ENCODE assay signal across 17 cellular contexts in genomic region chr19:35657904-35658700, GRCh38. TPM values are rescaled to one million over a fixed set of nuclear protein-coding genes. Genes with fewer than 3 reads are reported as not detected.
DNase-seq lines count a peak whose midpoint lies in the region; ATAC-seq and TF ChIP-seq lines count a peak whose summit lies in the region.
"Had no signal": no experiment of that assay in that cellular context is flagged by ENCODE, and none has a peak within 500 bp of the region (broad histone marks: within the 10 kb centered on the region; RNA-seq: fewer than 3 reads in every experiment).

No MANE protein-coding gene starts in this region.

- BruUV-seq in Calu3 (replicated peaks; lab: Mats Ljungman, UMichigan), result no TSS peak

- peaks cover 67% of the 10 kb centered on the region for H3K36me3 Mint-ChIP-seq in Calu3 (ENCODE audit: insufficient read depth, unreplicated experiment)

- H3K4me3 Mint-ChIP-seq in Calu3 (ENCODE audit: low read depth, unreplicated experiment), result no peak overlapping the region
- H3K4me3 Mint-ChIP-seq: activated CD8-positive, alpha-beta memory T cell treated with anti-CD3 and anti-CD28 coated beads, Interleukin-2, amount 10 ng/mL, durations not matched to agents 7 days and 5 days; naive thymus-derived CD8-positive, alpha-beta T cell had no signal

- H3K4me1 Mint-ChIP-seq in Calu3 (ENCODE audit: low read depth, unreplicated experiment), result no peaks in the 10 kb centered on the region

- intact Hi-C loops in Calu3 (cut with micrococcal nuclease; ENCODE audit: unreplicated experiment), result no loop called here
- intact Hi-C loops in left colon (cut with DNase I, micrococcal nuclease), result no loop called here

- no peak for TF ChIP-seq POLR2A in erythroblast (IDR thresholded peaks at IDR 0.05; ENCODE audit: low read length)

- CTCF ChIA-PET in Calu3 (lab: Charles Lee), result no interaction called here

- no peaks in the 10 kb centered on the region for H3K9me3 Mint-ChIP-seq in Calu3 (ENCODE audit: low read depth, unreplicated experiment)
- H3K9me3 Mint-ChIP-seq: naive thymus-derived CD8-positive, alpha-beta T cell had no signal

- H3K27ac Mint-ChIP-seq in Calu3 (ENCODE audit: unreplicated experiment), result no peak overlapping the region
- H3K27ac Mint-ChIP-seq: activated CD8-positive, alpha-beta memory T cell treated with anti-CD3 and anti-CD28 coated beads, Interleukin-2, amount 10 ng/mL, durations not matched to agents 7 days and 5 days had no signal

- DNase-seq in Calu3 (no peak), HCEC 1CT (peak; percentile 3), amniotic epithelial cell (ENCODE audit: low read depth) (peak; percentile 18), left colon (no peak), erythroblast (lab: John Stamatoyannopoulos, UW) (no peak)
- DNase-seq in stimulated activated CD8-positive, alpha-beta memory T cell treated with anti-CD3 and anti-CD28 coated beads, Interleukin-4, amount 100 ng/mL, for 48 hours, result no peak
- DNase-seq: activated CD8-positive, alpha-beta memory T cell treated with anti-CD3 and anti-CD28 coated beads, Interleukin-2, amount 10 ng/mL, durations not matched to agents 7 days and 5 days; GOT3; naive thymus-derived CD8-positive, alpha-beta T cell; NCI-H1417 treated with DMSO at 0.1 percent for 48 hours; NCI-H510A; right cardiac atrium; stimulated activated CD4-positive, alpha-beta T cell treated with anti-CD3 and anti-CD28 coated beads, Interleukin-4, amount 100 ng/mL, for 4 hours had no signal

- peak; percentile 41 for TF ChIP-seq CTCF in Calu3 (IDR thresholded peaks at IDR 0.05; ENCODE audit: unreplicated experiment)

- peak; percentile 48 for ATAC-seq in left colon
- no peak for ATAC-seq in GM21526 (IDR thresholded peaks at IDR 0.05; ENCODE audit: low FRiP score, unreplicated experiment)
- ATAC-seq in GM19467 (IDR thresholded peaks at IDR 0.05; ENCODE audit: unreplicated experiment), result no peak
- ATAC-seq: activated CD8-positive, alpha-beta memory T cell treated with anti-CD3 and anti-CD28 coated beads, Interleukin-2, amount 10 ng/mL, durations not matched to agents 7 days and 5 days; naive thymus-derived CD8-positive, alpha-beta T cell had no signal

- no peaks in the 10 kb centered on the region for H3K27me3 Mint-ChIP-seq in Calu3 (ENCODE audit: unreplicated experiment)
- H3K27me3 Mint-ChIP-seq: activated CD8-positive, alpha-beta memory T cell treated with anti-CD3 and anti-CD28 coated beads, Interleukin-2, amount 10 ng/mL, durations not matched to agents 7 days and 5 days; naive thymus-derived CD8-positive, alpha-beta T cell had no signal

RNA-seq across cellular contexts. Expression of gene UPK1A, which starts 8.2 kb away (rescaled TPM):
- total RNA-seq in Calu3 (2022) (not detected in 2 replicates), left colon (under 1 TPM; 0.20 to 0.27 TPM)
- total RNA-seq: glomerular endothelial cell; naive thymus-derived CD8-positive, alpha-beta T cell; right cardiac atrium; RPMI7951 had no signal

RNA-seq across cellular contexts. Expression of gene COX6B1, which starts 10.0 kb away (rescaled TPM):
- 488 and 497 TPM in 2 replicates for total RNA-seq in Calu3 (2022)
- 100 to 1,000 TPM; 725 to 901 TPM for total RNA-seq in left colon

RNA-seq across cellular contexts. Expression of gene ETV2, which starts 16.6 kb away (rescaled TPM):
- total RNA-seq in Calu3 (2022) (1.3 TPM in 1 of 2 replicates, not detected in the other), left colon (1 to 10 TPM in 1 of 2 donors, under 1 TPM in 1; 0.87 to 1.7 TPM)

RNA-seq across cellular contexts. Expression of gene RBM42, which starts 29.3 kb away (rescaled TPM):
- total RNA-seq in Calu3 (2022) (148 and 162 TPM in 2 replicates), left colon (10 to 100 TPM; 66.5 to 73.7 TPM)

RNA-seq across cellular contexts. Expression of gene HAUS5, which starts 45.6 kb away (rescaled TPM):
- 35.3 and 38.0 TPM in 2 replicates for total RNA-seq in Calu3 (2022)
- total RNA-seq in left colon, result 1 to 10 TPM; 5.0 to 7.7 TPM

Comparison
In these comparisons a context has a peak if more than half of its experiments do, and no peak if none do; other contexts are left out.
1. DNase-seq: peak in HCEC 1CT (single experiment) and amniotic epithelial cell (single experiment); none in Calu3 (single experiment), left colon (0 of 2), stimulated activated CD8-positive, alpha-beta memory T cell treated with anti-CD3 and anti-CD28 coated beads, Interleukin-4, amount 100 ng/mL, for 48 hours (single experiment) and erythroblast (0 of 2).